Comparison of ENCODE assay signal across 12 cellular contexts in the genomic region with DNA sequence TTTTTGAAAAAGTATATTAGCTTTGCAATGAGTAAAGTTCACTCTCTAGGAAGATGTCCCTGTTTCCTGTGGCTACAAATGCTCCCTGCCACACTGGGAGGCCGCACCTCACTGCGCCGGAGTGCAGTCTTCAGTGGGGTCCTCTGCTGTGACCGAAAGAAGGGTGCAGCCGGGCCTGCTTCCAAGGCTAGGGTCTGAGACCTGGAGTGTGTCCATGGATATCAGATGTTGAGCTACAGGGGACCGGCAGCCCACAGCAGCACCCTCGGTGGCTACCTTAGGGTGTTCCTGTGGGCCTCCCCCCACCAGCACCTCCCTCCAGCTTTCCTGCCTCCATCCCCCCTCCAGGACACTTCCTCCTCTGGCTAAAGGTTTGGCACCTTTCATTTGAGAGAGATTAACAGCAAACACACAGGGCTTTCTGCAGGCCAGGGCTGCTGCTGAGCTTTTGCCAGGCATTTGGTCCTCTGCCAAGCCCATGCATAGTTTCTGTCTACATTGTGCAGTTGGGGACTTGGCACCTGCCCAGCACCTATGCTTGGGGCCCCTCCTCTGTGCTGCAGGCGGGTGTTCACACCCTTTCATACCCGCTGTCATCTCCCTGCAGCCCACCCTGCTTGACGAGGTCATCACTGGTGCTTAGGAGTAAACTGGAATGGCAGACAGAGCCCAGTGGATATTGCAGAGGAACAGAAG. TPM values are rescaled to one million over a fixed set of nuclear protein-coding genes. Genes with fewer than 3 reads are reported as not detected.
A peak's percentile ranks its signal among the peaks of the same experiment; 100 is the strongest.
DNase-seq lines count a peak whose midpoint lies in the region; ATAC-seq and TF ChIP-seq lines count a peak whose summit lies in the region.
"Had no signal": no experiment of that assay in that cellular context is flagged by ENCODE, and none has a peak within 500 bp of the region (broad histone marks: within the 10 kb centered on the region; RNA-seq: fewer than 3 reads in every experiment).

No MANE protein-coding gene starts in this region.

- H3K9me3 ChIP-seq in body of pancreas, result no peaks in the 10 kb centered on the region
- H3K9me3 ChIP-seq in left lung, result no peaks in the 10 kb centered on the region
- H3K9me3 ChIP-seq: psoas muscle had no signal

- H3K27ac ChIP-seq in body of pancreas, result peak overlapping the region; percentile 19 to 79 (median 36)
- H3K27ac ChIP-seq in left lung, result no peak overlapping the region
- no peak overlapping the region for H3K27ac ChIP-seq in foreskin keratinocyte
- H3K27ac ChIP-seq: psoas muscle had no signal

- DNase-seq in D341Med (ENCODE audit: low spot score) (peak; percentile 49), NCI-H2029 (lab: John Stamatoyannopoulos, UW) (peak; percentile 32), body of pancreas (peak; percentile 45 to 81 (median 66)), left lung (peak in 1 of 2 donors; percentile 56), kidney glomerular epithelial cell (lab: John Stamatoyannopoulos, UW) (no peak), foreskin keratinocyte (no peak)
- DNase-seq: NCI-H524; psoas muscle; stimulated activated naive CD4-positive, alpha-beta T cell had no signal

- TF ChIP-seq POLR2A in body of pancreas (IDR thresholded peaks at IDR 0.05), result no peak

- H3K27me3 ChIP-seq in body of pancreas, result no peaks in the 10 kb centered on the region
- no peaks in the 10 kb centered on the region for H3K27me3 ChIP-seq in left lung
- no peaks in the 10 kb centered on the region for H3K27me3 ChIP-seq in foreskin keratinocyte

- no peak overlapping the region for H3K4me3 ChIP-seq in body of pancreas
- H3K4me3 ChIP-seq in left lung, result no peak overlapping the region
- H3K4me3 ChIP-seq: psoas muscle had no signal

- no peak for TF ChIP-seq CTCF in body of pancreas (IDR thresholded peaks at IDR 0.05)
- no peak for TF ChIP-seq CTCF in left lung (IDR thresholded peaks at IDR 0.05)
- TF ChIP-seq CTCF in foreskin keratinocyte (conservative IDR thresholded peaks at IDR 0.05), result no peak

- ATAC-seq in body of pancreas (peak; percentile 74), left lung (peak; percentile 47), HG02642 (IDR thresholded peaks at IDR 0.05; ENCODE audit: poor library complexity, unreplicated experiment) (no peak), GM18868 (IDR thresholded peaks at IDR 0.05; ENCODE audit: unreplicated experiment) (no peak), foreskin keratinocyte (no peak)
- ATAC-seq: activated CD4-positive, CD25-positive, alpha-beta regulatory T cell treated with anti-CD3 and anti-CD28 coated beads, Interleukin-2, amount 50 U/mL, for 24 hours had no signal

- H3K36me3 ChIP-seq in body of pancreas (replicated peaks in 1 of 2; ENCODE audit: insufficient read depth in 1 of 2, low read depth in 2 of 2) (no peaks in the 10 kb centered on the region), left lung (peaks cover 0 to 2% of the 10 kb centered on the region in 2 donors)

- H3K4me1 ChIP-seq in body of pancreas (peaks cover 22% of the 10 kb centered on the region), left lung (peaks cover 6 to 17% of the 10 kb centered on the region in 2 donors), foreskin keratinocyte (peaks cover 4% of the 10 kb centered on the region)
- H3K4me1 ChIP-seq: psoas muscle had no signal

- 28 to 36% methylated on average over 3 to 10 of the region's 10 CpGs for WGBS in body of pancreas, 2 donors

- intact Hi-C loops in body of pancreas (cut with DNase I), result no loop called here
- intact Hi-C loops in left lung (cut with DNase I), result no loop called here

RNA-seq across cellular contexts. Expression of a gene that starts 33.8 kb away (rescaled TPM):
- total RNA-seq in body of pancreas, result 100 to 1,000 TPM in 1 of 2 donors, 10 to 100 TPM in 1; 27.5 to 129 TPM
- total RNA-seq in left lung, result 100 to 1,000 TPM in 1 of 2 donors, 10 to 100 TPM in 1; 86.6 to 106 TPM
- total RNA-seq in foreskin keratinocyte, result 0.48 and 0.56 TPM in 2 replicates
- polyA plus RNA-seq in foreskin keratinocyte, result 0.10 and 0.17 TPM in 2 replicates

Comparison
In these comparisons a context has a peak if more than half of its experiments do, and no peak if none do; other contexts are left out.
1. DNase-seq: peak in D341Med (single experiment), NCI-H2029 (single experiment) and body of pancreas (4 of 4); none in kidney glomerular epithelial cell (single experiment) and foreskin keratinocyte (0 of 2).
2. ATAC-seq: peak in body of pancreas (single experiment) and left lung (single experiment); none in HG02642 (single experiment), GM18868 (single experiment) and foreskin keratinocyte (single experiment).
3. H3K27ac ChIP-seq: peak in body of pancreas (4 of 4); none in left lung (0 of 2) and foreskin keratinocyte (single experiment).
4. RNA of a gene that starts 33.8 kb away (total RNA-seq): 27.5 to 129 TPM in body of pancreas and 86.6 to 106 TPM in left lung; 0.48 to 0.56 TPM in foreskin keratinocyte; every median in the first group is over 10 times any median in the second.